Comparison of ENCODE assay signal across 8 cellular contexts in genomic region chr12:96035283-96036236, GRCh38. TPM values are rescaled to one million over a fixed set of nuclear protein-coding genes. Genes with fewer than 3 reads are reported as not detected.
DNase-seq lines count a peak whose midpoint lies in the region; ATAC-seq lines count a peak whose summit lies in the region.

Gene LTA4H, minus strand, starts transcription at chr12:96035587. Its CDS starts 68 bp downstream, at chr12:96035519.

- H3K56ac ChIP-seq in mesendoderm (ENCODE audit: low read length) = peak within 1 kb of the TSS; percentile 97

- H3K23ac ChIP-seq in mesendoderm (ENCODE audit: low read length) = peak within 1 kb of the TSS; percentile 90

- no peaks in the 10 kb centered on the region for H3K36me3 ChIP-seq in mesendoderm (ENCODE audit: control insufficient read depth, insufficient read depth, low read length)

- peak within 1 kb of the TSS; percentile 98 for H3K4me3 ChIP-seq in mesendoderm (ENCODE audit: low read length)

- no peak within 1 kb of the TSS for H4K5ac ChIP-seq in mesendoderm (ENCODE audit: low read length)

- H4K8ac ChIP-seq in mesendoderm (ENCODE audit: low read depth, low read length) = no peak within 1 kb of the TSS

- H2AK5ac ChIP-seq in mesendoderm (ENCODE audit: low read length) = no peak within 1 kb of the TSS

- peak within 1 kb of the TSS; percentile 5 for H3K18ac ChIP-seq in mesendoderm (ENCODE audit: low read length)

- no peak within 1 kb of the TSS for H3K4ac ChIP-seq in mesendoderm (ENCODE audit: low read depth, low read length)

- in situ Hi-C loops in Caki2 (cut with HindIII; ENCODE audit: low pct_unique_long_range_greater_than_20kb, low sequenced_read_pairs) = no loop called here
- in situ Hi-C loops in endometrial microvascular endothelial cells (cut with HindIII; ENCODE audit: inconsistent ontology term, low pct_unique_long_range_greater_than_20kb, low sequenced_read_pairs) = no loop called here

- H3K79me1 ChIP-seq in mesendoderm (ENCODE audit: low read length) = peaks cover 3% of the 10 kb centered on the region

- no peaks in the 10 kb centered on the region for H3K4me1 ChIP-seq in mesendoderm (ENCODE audit: control insufficient read depth, low read depth, low read length)

- H3K27ac ChIP-seq in mesendoderm (ENCODE audit: low read depth, low read length) = peak within 1 kb of the TSS; percentile 47

- ATAC-seq in GM21390 (IDR thresholded peaks at IDR 0.05; ENCODE audit: unreplicated experiment) = peak; percentile 88

- H2BK120ac ChIP-seq in mesendoderm (ENCODE audit: low read depth, low read length) = no peak within 1 kb of the TSS

- no peaks in the 10 kb centered on the region for H3K27me3 ChIP-seq in mesendoderm (ENCODE audit: insufficient read depth, low read length, poor library complexity)

- peak; percentile 97 for DNase-seq in Caki2 (ENCODE audit: low read depth)
- peak; percentile 35 to 96 (median 90) for DNase-seq in HUDEP-2 (lab: John Stamatoyannopoulos, UW; ENCODE audit: unreplicated experiment in 76 of 76)
- peak; percentile 99 for DNase-seq in NOMO-1 treated with dmso at 0.1 percent for 144 hours (lab: John Stamatoyannopoulos, UW; ENCODE audit: unreplicated experiment)
- peak; percentile 84 to 98 (median 96) for DNase-seq in activated CD8-positive, alpha-beta memory T cell treated with anti-CD3 and anti-CD28 coated beads for 48 hours (ENCODE audit: low read depth in 2 of 3, low spot score in 2 of 3)
- DNase-seq in mesendoderm = peak; percentile 100
- DNase-seq in stimulated activated CD8-positive, alpha-beta memory T cell treated with anti-CD3 and anti-CD28 coated beads, Interleukin-15, amount 100 ng/mL, for 1 hour (ENCODE audit: low read depth) = peak; percentile 96

- peak within 1 kb of the TSS; percentile 53 for H3K4me2 ChIP-seq in mesendoderm (ENCODE audit: low read length)

- H3K79me2 ChIP-seq in mesendoderm (ENCODE audit: control insufficient read depth, insufficient read depth, low read length) = no peaks in the 10 kb centered on the region

- no peak within 1 kb of the TSS for H2BK5ac ChIP-seq in mesendoderm (ENCODE audit: low read length)

- WGBS in mesendoderm (ENCODE audit: extremely low coverage, insufficient coverage, low lambda C conversion rate) = no CpG with 5 or more reads among the region's 55 CpGs

- no peak within 1 kb of the TSS for H2BK15ac ChIP-seq in mesendoderm (replicated peaks; ENCODE audit: low read depth)

- H3K9ac ChIP-seq in mesendoderm (ENCODE audit: low read length) = peak within 1 kb of the TSS; percentile 94

RNA-seq across cellular contexts. Expression of gene LTA4H, which starts in this region (rescaled TPM):
- 43.7 and 78.5 TPM in 2 replicates for total RNA-seq in Caki2 (2014; rRNA removed; shearing (Covaris generic); ENCODE audit: low replicate concordance)
- 76.6 TPM for total RNA-seq in endometrial microvascular endothelial cells (ENCODE audit: inconsistent ontology term)
- 120 TPM for polyA plus RNA-seq in mesendoderm (2013, experiment 1 of 2)
- polyA plus RNA-seq in mesendoderm (2013, experiment 2 of 2) = 121 TPM

Comparison
In these comparisons a context has a peak if more than half of its experiments do, and no peak if none do; other contexts are left out.
1. Peak in every context shown above with its lines: DNase-seq, ATAC-seq, H3K4me3 ChIP-seq and H3K27ac ChIP-seq.